ENCODE assay signal across 19 cellular contexts in genomic region chr20:60053813-60054190, GRCh38.
DNase-seq lines count a peak whose midpoint lies in the region; ATAC-seq and TF ChIP-seq lines count a peak whose summit lies in the region.
"Had no signal": no experiment of that assay in that cellular context is flagged by ENCODE, and none has a peak within 500 bp of the region (broad histone marks: within the 10 kb centered on the region; RNA-seq: fewer than 3 reads in every experiment).

No MANE protein-coding gene starts in this region.

- H3K36me3 Mint-ChIP-seq in natural killer cell = no peaks in the 10 kb centered on the region
- H3K36me3 Mint-ChIP-seq: CD4-positive, CD25-positive, alpha-beta regulatory T cell had no signal

- H3K4me3 ChIP-seq in BLaER1 (no peak overlapping the region), IMR-90 (ENCODE audit: insufficient read depth, low read depth, low read length) (no peak overlapping the region)
- H3K4me3 ChIP-seq in BLaER1 treated with 17β-estradiol and CSF1 and Interleukin-3, amounts not matched to agents 10 nM and 100 nM = no peak overlapping the region
- H3K4me3 ChIP-seq: GM12878, GM23248, HAP-1, Peyer's patch had no signal

- no peaks in the 10 kb centered on the region for H3K79me1 ChIP-seq in IMR-90 (ENCODE audit: low read depth in 1 of 2, low read length in 2 of 2)

- peak overlapping the region; percentile 7; the same call in 1 of the 2 replicates for H3K4me2 ChIP-seq in BLaER1
- peak overlapping the region; percentile 10 to 100 (median 52); a peak in 19 of 22 replicates for H3K4me2 ChIP-seq in BLaER1 treated with 17β-estradiol and CSF1 and Interleukin-3, amounts not matched to agents 10 nM and 100 nM
- no peak overlapping the region for H3K4me2 ChIP-seq in IMR-90 (ENCODE audit: low read depth, low read length)

- in situ Hi-C loops in IMR-90 (cut with MboI; ENCODE audit: low sequenced_read_pairs) = loop anchor here (25.0 kb wide), 2 partner anchors 1183 to 1833 kb away; no protein-coding TSS in a partner anchor

- dilution Hi-C loops in IMR-90 (cut with HindIII; ENCODE audit: low sequenced_read_pairs, unreplicated experiment) = no loop called here

- no peak overlapping the region for H2AK5ac ChIP-seq in IMR-90 (ENCODE audit: low read depth, low read length)

- peaks cover 58 to 59% of the 10 kb centered on the region in 2 donors for H3K4me1 Mint-ChIP-seq in natural killer cell

- CTCF ChIA-PET in IMR-90 (lab: Yijun Ruan, JAX) = no interaction called here

- no peak overlapping the region for H3K14ac ChIP-seq in IMR-90 (replicated peaks; ENCODE audit: low read depth, low read length)

- no peak overlapping the region for H3K18ac ChIP-seq in IMR-90 (ENCODE audit: low read depth, low read length)

- no peak for TF ChIP-seq CTCF in IMR-90 (conservative IDR thresholded peaks at IDR 0.05; ENCODE audit: low read depth, low read length)
- no peak for TF ChIP-seq CTCF in natural killer cell (IDR thresholded peaks at IDR 0.05)

- H2AK9ac ChIP-seq in IMR-90 (replicated peaks; ENCODE audit: low read depth, low read length, poor library complexity) = no peak overlapping the region

- H3K27me3 ChIP-seq in BLaER1 = no peaks in the 10 kb centered on the region
- H3K27me3 ChIP-seq in BLaER1 treated with 17β-estradiol and CSF1 and Interleukin-3, amounts not matched to agents 10 nM and 100 nM = no peaks in the 10 kb centered on the region
- H3K27me3 ChIP-seq in IMR-90 (ENCODE audit: control insufficient read depth, insufficient read depth, low read length) = peaks cover 9% of the 10 kb centered on the region
- H3K27me3 ChIP-seq: Peyer's patch had no signal

- H3K9me1 ChIP-seq in IMR-90 (ENCODE audit: insufficient read depth, low read length) = peaks cover 4% of the 10 kb centered on the region; the same call in 1 of the 2 replicates

- DNase-seq in IMR-90 (no peak), natural killer cell (no peak)
- DNase-seq in activated T-cell treated with anti-CD3 and anti-CD28 coated beads, Interleukin-2, amount 50 U/mL, for 48 hours = no peak
- DNase-seq: ACHN; CD4-positive, CD25-positive, alpha-beta regulatory T cell; GM23248; MM.1S; NCI-H1436 treated with DMSO at 0.1 percent for 48 hours; NCI-H2081 treated with DMSO at 0.1 percent for 48 hours; NCI-H446 treated with DMSO at 0.1 percent for 48 hours; Peyer's patch had no signal

- H3K9ac ChIP-seq in BLaER1 (no peak overlapping the region), IMR-90 (ENCODE audit: low read depth, low read length) (no peak overlapping the region)
- peak overlapping the region in 1 of 11 experiments; percentile 13; a peak in 1 of 22 replicates for H3K9ac ChIP-seq in BLaER1 treated with 17β-estradiol and CSF1 and Interleukin-3, amounts not matched to agents 10 nM and 100 nM
- H3K9ac ChIP-seq: GM23248 had no signal

- no peaks in the 10 kb centered on the region for H4K20me1 ChIP-seq in BLaER1
- H4K20me1 ChIP-seq in BLaER1 treated with 17β-estradiol and CSF1 and Interleukin-3, amounts not matched to agents 10 nM and 100 nM = peaks cover 0 to 6% (median 0%) of the 10 kb centered on the region in 11 experiments; a peak in 8 of 22 replicates
- H4K20me1 ChIP-seq in IMR-90 (ENCODE audit: insufficient read depth, low read length) = no peaks in the 10 kb centered on the region

- H3K36me3 ChIP-seq in BLaER1 = no peaks in the 10 kb centered on the region
- H3K36me3 ChIP-seq in BLaER1 treated with 17β-estradiol and CSF1 and Interleukin-3, amounts not matched to agents 10 nM and 100 nM = peaks cover 0 to 11% (median under 1%) of the 10 kb centered on the region in 11 experiments; a peak in 8 of 22 replicates
- H3K36me3 ChIP-seq in IMR-90 (ENCODE audit: control insufficient read depth, insufficient read depth, low read length) = no peaks in the 10 kb centered on the region
- H3K36me3 ChIP-seq: HAP-1, Peyer's patch had no signal

- no peak overlapping the region for H2BK20ac ChIP-seq in IMR-90 (ENCODE audit: low read depth, low read length)

- H3K4me3 Mint-ChIP-seq in natural killer cell = peak overlapping the region; percentile 57

- no peak overlapping the region for H4K8ac ChIP-seq in IMR-90 (ENCODE audit: low read depth in 2 of 2, low read length in 2 of 2)

- H3K56ac ChIP-seq in IMR-90 (ENCODE audit: extremely low read depth, insufficient read depth, low read length) = no peak overlapping the region

- POLR2A ChIA-PET in IMR-90 (lab: Charles Lee; ENCODE audit: unreplicated experiment) = no interaction called here

- no peak overlapping the region for H2BK15ac ChIP-seq in IMR-90 (ENCODE audit: low read depth, low read length)

- no peak overlapping the region for H4K5ac ChIP-seq in IMR-90 (ENCODE audit: low read depth, low read length)

- H3K27ac ChIP-seq in BLaER1 (no peak overlapping the region), IMR-90 (ENCODE audit: insufficient read depth, low read length) (no peak overlapping the region)
- peak overlapping the region in 10 of 11 experiments; percentile 52 to 99 (median 98); a peak in 20 of 22 replicates for H3K27ac ChIP-seq in BLaER1 treated with 17β-estradiol and CSF1 and Interleukin-3, amounts not matched to agents 10 nM and 100 nM
- H3K27ac ChIP-seq: GM23248, Peyer's patch had no signal

- H3K9me3 Mint-ChIP-seq in natural killer cell = no peaks in the 10 kb centered on the region

- H3K23ac ChIP-seq in IMR-90 (ENCODE audit: low read depth, low read length) = no peak overlapping the region

- H3K4me1 ChIP-seq in BLaER1 = peaks cover 54% of the 10 kb centered on the region
- H3K4me1 ChIP-seq in BLaER1 treated with 17β-estradiol and CSF1 and Interleukin-3, amounts not matched to agents 10 nM and 100 nM = peaks cover 44 to 84% (median 77%) of the 10 kb centered on the region in 10 experiments
- H3K4me1 ChIP-seq in IMR-90 (ENCODE audit: control insufficient read depth, insufficient read depth, low read length) = peaks cover 12% of the 10 kb centered on the region
- H3K4me1 ChIP-seq: HAP-1, Peyer's patch had no signal

- H2AFZ ChIP-seq in IMR-90 (replicated peaks; ENCODE audit: low read length, poor library complexity) = peak overlapping the region; percentile 34
- H2AFZ ChIP-seq: GM23248 had no signal

- WGBS in IMR-90 (ENCODE audit: extremely low coverage in 2 of 2, insufficient read length in 1 of 2), 2 experiments = 60% methylated on average over 1 of the region's 4 CpGs; no CpG with 5 or more reads in 1 of the 2 experiments

- H3K9me3 ChIP-seq in BLaER1 (0 out of 2 replicates have a peak, but pooled peaks cover 5% of the 10 kb centered on the region), IMR-90 (ENCODE audit: control insufficient read depth, insufficient read depth, low read length) (no peaks in the 10 kb centered on the region)
- peaks cover 0 to 7% (median 4%) of the 10 kb centered on the region in 11 experiments; a peak in 6 of 22 replicates for H3K9me3 ChIP-seq in BLaER1 treated with 17β-estradiol and CSF1 and Interleukin-3, amounts not matched to agents 10 nM and 100 nM (replicated peaks in 1 of 11)
- H3K9me3 ChIP-seq: Caco-2, HAP-1, Peyer's patch had no signal

- no peak overlapping the region for H4K91ac ChIP-seq in IMR-90 (ENCODE audit: insufficient read depth, low read depth, low read length)

- TF ChIP-seq RAD21 in IMR-90 (IDR thresholded peaks at IDR 0.05; ENCODE audit: low read length) = no peak

- H3K4ac ChIP-seq in IMR-90 (ENCODE audit: low read depth, low read length) = no peak overlapping the region; the same call in 1 of the 2 replicates

- intact Hi-C loops in IMR-90 (cut with micrococcal nuclease) (loop anchor here (10.0 kb wide), 2 partner anchors 1061 to 1201 kb away; partner anchors contain the start of gene CDH4), natural killer cell (cut with micrococcal nuclease) (no loop called here)

- H2BK5ac ChIP-seq in IMR-90 (ENCODE audit: low read depth, low read length, poor library complexity, severe bottlenecking) = no peak overlapping the region

- ATAC-seq in IMR-90 (ENCODE audit: low read depth) = no peak
- ATAC-seq in natural killer cell = no peak
- ATAC-seq in HG02759 (IDR thresholded peaks at IDR 0.05; ENCODE audit: unreplicated experiment) = no peak
- ATAC-seq in HG02970 (IDR thresholded peaks at IDR 0.05; ENCODE audit: low FRiP score, unreplicated experiment) = no peak
- ATAC-seq: GM12878, Right ventricle myocardium inferior had no signal

- BruUV-seq in IMR-90 (replicated peaks; lab: Mats Ljungman, UMichigan) = no TSS peak

- H2BK120ac ChIP-seq in IMR-90 (ENCODE audit: low read depth, low read length) = peak overlapping the region; percentile 15; the same call in 1 of the 2 replicates

- H3K27ac Mint-ChIP-seq in natural killer cell = peak overlapping the region; percentile 14 to 52

- H3K27me3 Mint-ChIP-seq in natural killer cell (ENCODE audit: low read depth in 2 of 2) = no peaks in the 10 kb centered on the region

- no peak for TF ChIP-seq POLR2A in IMR-90 (IDR thresholded peaks at IDR 0.05; ENCODE audit: low read depth, low read length)

TF ChIP-seq in IMR-90, 13 proteins besides CTCF, POLR2A, EP300 and RAD21 (continues in another document):
- TF ChIP-seq BHLHE40 (IDR thresholded peaks at IDR 0.05; ENCODE audit: low read depth, low read length) (no peak), MAZ (IDR thresholded peaks at IDR 0.05; ENCODE audit: borderline replicate concordance, low read depth, low read length) (no peak), ELK1 (IDR thresholded peaks at IDR 0.05; ENCODE audit: borderline replicate concordance, low read depth, low read length) (no peak), MXI1 (IDR thresholded peaks at IDR 0.05; ENCODE audit: borderline replicate concordance, low read depth, low read length) (no peak), CEBPB (IDR thresholded peaks at IDR 0.05; ENCODE audit: low read depth, low read length) (no peak), NFE2L2 (IDR thresholded peaks at IDR 0.05; ENCODE audit: low read depth, low read length) (no peak), SMC3 (IDR thresholded peaks at IDR 0.05; ENCODE audit: low read depth, low read length) (no peak), RCOR1 (IDR thresholded peaks at IDR 0.05; ENCODE audit: insufficient replicate concordance, low read length) (no peak), MAFK (IDR thresholded peaks at IDR 0.05; ENCODE audit: low read depth, low read length) (no peak), RFX5 (IDR thresholded peaks at IDR 0.05; ENCODE audit: low read depth, low read length) (no peak), CHD1 (IDR thresholded peaks at IDR 0.05; ENCODE audit: low read depth, low read length) (no peak)

Comparison
In these comparisons a context has a peak if more than half of its experiments do, and no peak if none do; other contexts are left out.
1. H3K27ac ChIP-seq: peak in BLaER1 treated with 17β-estradiol and CSF1 and Interleukin-3, amounts not matched to agents 10 nM and 100 nM (10 of 11); none in BLaER1 (single experiment) and IMR-90 (single experiment).